ENCODE assay signal across 17 cellular contexts in the genomic region with DNA sequence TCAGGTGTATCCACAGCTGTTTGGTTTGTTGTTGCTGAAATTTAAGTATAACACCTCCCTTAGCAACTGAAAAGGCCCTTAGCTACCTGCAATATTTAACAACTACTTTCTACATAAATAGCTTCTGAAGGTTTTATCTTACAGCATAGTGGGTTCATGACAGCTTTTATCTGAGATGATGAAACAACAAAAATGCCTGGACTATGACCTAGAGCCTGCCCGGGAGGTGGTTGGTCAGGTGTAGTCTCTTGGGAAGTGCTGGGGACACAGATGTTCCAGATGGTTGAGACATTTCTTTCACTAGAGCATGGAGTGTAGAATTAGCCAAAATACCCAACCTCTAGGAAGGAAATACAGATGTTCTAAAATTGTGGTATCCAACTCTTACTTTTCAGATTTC.
"Had no signal": no experiment of that assay in that cellular context is flagged by ENCODE, and none has a peak within 500 bp of the region (broad histone marks: within the 10 kb centered on the region; RNA-seq: fewer than 3 reads in every experiment).

No MANE protein-coding gene starts in this region.

- DNase-seq: colonic mucosa; dermis blood vessel endothelial cell; foreskin melanocyte; heart left ventricle; hypothalamus; islet precursor cell; naive thymus-derived CD4-positive, alpha-beta T cell; posterior cingulate gyrus; stimulated activated CD4-positive, alpha-beta T cell treated with anti-CD3 and anti-CD28 coated beads, Interleukin-4, amount 100 ng/mL, for 1 hour; stimulated activated CD8-positive, alpha-beta memory T cell treated with anti-CD3 and anti-CD28 coated beads, Interleukin-4, amount 100 ng/mL, for 48 hours; stimulated activated naive CD8-positive, alpha-beta T cell treated with anti-CD3 and anti-CD28 coated beads, Interleukin-15, Interleukin-2, amounts not matched to agents 100 U/mL and 50 U/mL, for 24 hours; upper lobe of left lung; uterus had no signal

- ATAC-seq: naive thymus-derived CD4-positive, alpha-beta T cell; stimulated activated effector memory CD8-positive, alpha-beta T cell treated with anti-CD3 and anti-CD28 coated beads, Interleukin-12 subunit alpha, Interleukin-12 subunit beta, amount 100 ng/mL, for 72 hours; stimulated activated naive CD8-positive, alpha-beta T cell treated with anti-CD3 and anti-CD28 coated beads, Interleukin-15, Interleukin-2, amounts not matched to agents 100 U/mL and 50 U/mL, for 24 hours had no signal

- H3K27me3 ChIP-seq: colonic mucosa, heart left ventricle, neutrophil, suprapubic skin, thyroid gland, upper lobe of left lung, uterus had no signal

- H3K9me3 ChIP-seq: colonic mucosa, heart left ventricle, neutrophil, suprapubic skin, thyroid gland, upper lobe of left lung, uterus had no signal

- H3K4me1 ChIP-seq: colonic mucosa had no signal

- H3K4me3 ChIP-seq: colonic mucosa, heart left ventricle, suprapubic skin, thyroid gland, upper lobe of left lung, uterus had no signal

- H3K36me3 ChIP-seq: colonic mucosa, heart left ventricle, neutrophil, suprapubic skin, thyroid gland, upper lobe of left lung, uterus had no signal

- H3K27ac ChIP-seq: colonic mucosa, neutrophil, suprapubic skin, thyroid gland, upper lobe of left lung, uterus had no signal
